ENCODE assay signal across 10 cellular contexts in the genomic region with DNA sequence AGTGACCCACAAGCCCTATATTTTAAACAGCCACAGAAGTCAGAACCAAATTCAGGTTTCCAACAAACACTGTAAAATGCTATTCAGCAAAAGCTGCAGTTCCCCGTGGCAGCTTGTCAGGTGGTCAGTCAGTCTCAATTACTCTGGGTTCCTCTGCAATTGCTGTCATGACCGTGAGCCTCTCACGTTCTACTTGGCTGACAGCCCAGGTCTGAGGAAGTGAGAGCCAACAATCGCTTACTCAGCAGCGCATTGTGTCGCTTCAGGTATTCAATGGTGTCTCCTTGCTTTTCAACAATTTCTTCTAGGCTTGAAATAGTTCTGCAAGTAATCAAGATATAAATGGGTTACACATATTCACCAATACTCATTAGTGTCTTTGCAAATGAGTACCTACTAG. TPM values are rescaled to one million over a fixed set of nuclear protein-coding genes. Genes with fewer than 3 reads are reported as not detected.
DNase-seq lines count a peak whose midpoint lies in the region; ATAC-seq, FAIRE-seq and TF ChIP-seq lines count a peak whose summit lies in the region.
"Had no signal": no experiment of that assay in that cellular context is flagged by ENCODE, and none has a peak within 500 bp of the region (broad histone marks: within the 10 kb centered on the region; RNA-seq: fewer than 3 reads in every experiment).

No MANE protein-coding gene starts in this region.

- no peak for FAIRE-seq in urothelium cell line (lab: Jason Lieb, UNC)
- FAIRE-seq: colon had no signal

- no peak overlapping the region for H3K27ac ChIP-seq in RWPE2 (ENCODE audit: poor library complexity, severe bottlenecking)

- DNase-seq in Right ventricle myocardium superior (peak; percentile 55), Right ventricle myocardium inferior (ENCODE audit: missing footprints) (no peak), RWPE2 (ENCODE audit: low spot score) (no peak), left cardiac atrium (peak; percentile 41), urothelium cell line (ENCODE audit: low spot score) (peak; percentile 21), NCI-H446 treated with DMSO at 0.1 percent for 48 hours (lab: John Stamatoyannopoulos, UW) (no peak), mesothelial cell of epicardium (ENCODE audit: low spot score in 2 of 2, unreplicated experiment in 2 of 2) (no peak)

- intact Hi-C loops in Right ventricle myocardium superior (cut with DNase I) (no loop called here), Right ventricle myocardium inferior (cut with DNase I) (no loop called here), left cardiac atrium (cut with DNase I) (no loop called here)

- H3K36me3 ChIP-seq in RWPE2 (ENCODE audit: low read depth) = 0 out of 2 replicates have a peak, but pooled peaks cover 6% of the 10 kb centered on the region

- H3K36me3 Mint-ChIP-seq in mesothelial cell of epicardium = peaks cover 11% of the 10 kb centered on the region

- ATAC-seq in Right ventricle myocardium superior (ENCODE audit: poor library complexity) (peak; percentile 91), Right ventricle myocardium inferior (no peak), RWPE2 (ENCODE audit: low read depth) (0 out of 3 replicates have a peak, but pooled peaks have one; percentile 36), left cardiac atrium (peak in 1 of 2 donors; percentile 54), GM18519 (IDR thresholded peaks at IDR 0.05; ENCODE audit: low FRiP score, unreplicated experiment) (no peak)

- H3K27me3 Mint-ChIP-seq in mesothelial cell of epicardium (ENCODE audit: low read depth) = no peaks in the 10 kb centered on the region

- no peaks in the 10 kb centered on the region for H3K9me3 ChIP-seq in RWPE2 (ENCODE audit: severe bottlenecking)

- H3K4me3 Mint-ChIP-seq in mesothelial cell of epicardium = no peak overlapping the region

- H3K27ac Mint-ChIP-seq in mesothelial cell of epicardium = no peak overlapping the region

- no peaks in the 10 kb centered on the region for H3K9me3 Mint-ChIP-seq in mesothelial cell of epicardium

- H3K4me1 ChIP-seq in RWPE2 (ENCODE audit: insufficient read depth, poor library complexity, severe bottlenecking) = no peaks in the 10 kb centered on the region

- TF ChIP-seq CTCF in RWPE2 (IDR thresholded peaks at IDR 0.05; ENCODE audit: poor library complexity, severe bottlenecking) = no peak
- TF ChIP-seq CTCF in mesothelial cell of epicardium (IDR thresholded peaks at IDR 0.05; ENCODE audit: unreplicated experiment) = no peak

- H3K27me3 ChIP-seq in RWPE2 (ENCODE audit: insufficient read depth, poor library complexity, severe bottlenecking) = no peaks in the 10 kb centered on the region

- no peak overlapping the region for H3K4me3 ChIP-seq in RWPE2 (ENCODE audit: severe bottlenecking)
- H3K4me3 ChIP-seq: lung had no signal

- peaks cover 8% of the 10 kb centered on the region for H3K4me1 Mint-ChIP-seq in mesothelial cell of epicardium

RNA-seq across cellular contexts. Expression of a gene that starts 25.8 kb away (rescaled TPM):
- total RNA-seq in Right ventricle myocardium superior (not detected), Right ventricle myocardium inferior (not detected), left cardiac atrium (not detected), mesothelial cell of epicardium (not detected in 3 replicates)
- total RNA-seq: lung had no signal

RNA-seq across cellular contexts. Expression of a gene that starts 33.2 kb away (rescaled TPM):
- total RNA-seq in Right ventricle myocardium superior = 15.8 TPM
- total RNA-seq in Right ventricle myocardium inferior = 14.9 TPM
- total RNA-seq in left cardiac atrium = 10 to 100 TPM; 16.5 to 17.2 TPM
- total RNA-seq in mesothelial cell of epicardium = 12.2 to 15.4 TPM (median 13.9 TPM) in 3 replicates

RNA-seq across cellular contexts. Expression of a gene that starts 47.7 kb away (rescaled TPM):
- total RNA-seq in Right ventricle myocardium superior (not detected), Right ventricle myocardium inferior (not detected), left cardiac atrium (not detected), mesothelial cell of epicardium (not detected in 3 replicates)
- total RNA-seq: lung had no signal

Comparison
In these comparisons a context has a peak if more than half of its experiments do, and no peak if none do; other contexts are left out.
1. ATAC-seq: peak in Right ventricle myocardium superior (single experiment) and RWPE2 (single experiment); none in Right ventricle myocardium inferior (single experiment) and GM18519 (single experiment).
2. DNase-seq: peak in Right ventricle myocardium superior (single experiment), left cardiac atrium (single experiment) and urothelium cell line (single experiment); none in Right ventricle myocardium inferior (single experiment), RWPE2 (single experiment), NCI-H446 treated with DMSO at 0.1 percent for 48 hours (single experiment) and mesothelial cell of epicardium (0 of 2).